Comparison of ENCODE assay signal across 8 cellular contexts in genomic region chr20:2006452-2007381, GRCh38. TPM values are rescaled to one million over a fixed set of nuclear protein-coding genes. Genes with fewer than 3 reads are reported as not detected.
DNase-seq lines count a peak whose midpoint lies in the region; ATAC-seq and TF ChIP-seq lines count a peak whose summit lies in the region.

No MANE protein-coding gene starts in this region.

- H3K4me3 Mint-ChIP-seq in activated T-helper 1 cell treated with anti-CD3 and anti-CD28 coated beads, Interleukin-12 subunit alpha, Interleukin-12 subunit beta, Interleukin-2, Interleukin-4 antibody, amounts not matched to agents 30 ng/mL and 10 ng/mL and 1 ng/mL, durations not matched to agents 14 hours and 24 hours and 36 hours: no peak overlapping the region
- no peak overlapping the region for H3K4me3 Mint-ChIP-seq in stimulated activated naive B cell treated with anti-CD40 and anti-IgM and Interleukin-4, amounts not matched to agents 10 μg/mL and 1 μg/mL and 100 μg/mL, for 72 hours

- H3K9me3 ChIP-seq in DND-41 (ENCODE audit: insufficient read depth, low read length, severe bottlenecking): no peaks in the 10 kb centered on the region

- no peaks in the 10 kb centered on the region for H3K36me3 ChIP-seq in DND-41 (ENCODE audit: insufficient read depth, low read length)

- 0 out of 3 replicates have a peak, but pooled peaks have one; percentile 35 for ATAC-seq in DND-41 (ENCODE audit: insufficient read depth, low read depth)
- ATAC-seq in stimulated activated naive B cell treated with anti-CD40 and anti-IgM and Interleukin-4, amounts not matched to agents 10 μg/mL and 1 μg/mL and 100 μg/mL, for 72 hours (replicated peaks): peak; percentile 29 to 51
- no peak for ATAC-seq in HG02678 (IDR thresholded peaks at IDR 0.05; ENCODE audit: unreplicated experiment)

- no peaks in the 10 kb centered on the region for H3K4me1 Mint-ChIP-seq in activated T-helper 1 cell treated with anti-CD3 and anti-CD28 coated beads, Interleukin-12 subunit alpha, Interleukin-12 subunit beta, Interleukin-2, Interleukin-4 antibody, amounts not matched to agents 30 ng/mL and 10 ng/mL and 1 ng/mL, durations not matched to agents 14 hours and 24 hours and 36 hours (ENCODE audit: low read depth)
- no peaks in the 10 kb centered on the region for H3K4me1 Mint-ChIP-seq in stimulated activated naive B cell treated with anti-CD40 and anti-IgM and Interleukin-4, amounts not matched to agents 10 μg/mL and 1 μg/mL and 100 μg/mL, for 72 hours

- DNase-seq in DND-41 (peak; percentile 24), NCI-H1105 treated with DMSO at 0.1 percent for 48 hours (lab: John Stamatoyannopoulos, UW) (peak; percentile 54), iris pigment epithelial cell (ENCODE audit: low read depth) (peak; percentile 65), DMS79 (lab: John Stamatoyannopoulos, UW) (no peak)
- DNase-seq in activated T-helper 1 cell treated with anti-CD3 and anti-CD28 coated beads, Interleukin-12 subunit alpha, Interleukin-12 subunit beta, Interleukin-2, Interleukin-4 antibody, amounts not matched to agents 30 ng/mL and 10 ng/mL and 1 ng/mL, durations not matched to agents 14 hours and 24 hours and 36 hours (ENCODE audit: low spot score): peak; percentile 17
- DNase-seq in stimulated activated naive B cell treated with anti-CD40 and anti-IgM and Interleukin-4, amounts not matched to agents 10 μg/mL and 1 μg/mL and 100 μg/mL, for 72 hours: no peak

- no peak overlapping the region for H3K4me3 ChIP-seq in DND-41 (ENCODE audit: low read depth in 1 of 2, low read length in 2 of 2)

- peaks cover 16% of the 10 kb centered on the region for H3K27me3 Mint-ChIP-seq in activated T-helper 1 cell treated with anti-CD3 and anti-CD28 coated beads, Interleukin-12 subunit alpha, Interleukin-12 subunit beta, Interleukin-2, Interleukin-4 antibody, amounts not matched to agents 30 ng/mL and 10 ng/mL and 1 ng/mL, durations not matched to agents 14 hours and 24 hours and 36 hours (ENCODE audit: insufficient read depth)
- peaks cover 35 to 48% of the 10 kb centered on the region in 2 donors for H3K27me3 Mint-ChIP-seq in stimulated activated naive B cell treated with anti-CD40 and anti-IgM and Interleukin-4, amounts not matched to agents 10 μg/mL and 1 μg/mL and 100 μg/mL, for 72 hours

- no peak overlapping the region for H3K4me2 ChIP-seq in DND-41 (ENCODE audit: insufficient read depth, low read length)

- no peak overlapping the region for H3K27ac Mint-ChIP-seq in activated T-helper 1 cell treated with anti-CD3 and anti-CD28 coated beads, Interleukin-12 subunit alpha, Interleukin-12 subunit beta, Interleukin-2, Interleukin-4 antibody, amounts not matched to agents 30 ng/mL and 10 ng/mL and 1 ng/mL, durations not matched to agents 14 hours and 24 hours and 36 hours
- no peak overlapping the region for H3K27ac Mint-ChIP-seq in stimulated activated naive B cell treated with anti-CD40 and anti-IgM and Interleukin-4, amounts not matched to agents 10 μg/mL and 1 μg/mL and 100 μg/mL, for 72 hours

- no peak overlapping the region for H3K9ac ChIP-seq in DND-41 (ENCODE audit: low read depth, low read length)

- TF ChIP-seq CTCF in 22Rv1 (IDR thresholded peaks at IDR 0.05) (peak; percentile 82), DND-41 (IDR thresholded peaks at IDR 0.05; ENCODE audit: borderline replicate concordance, extremely low read depth, low read length, poor library complexity, severe bottlenecking) (peak; percentile 91)

- no peaks in the 10 kb centered on the region for H3K36me3 Mint-ChIP-seq in activated T-helper 1 cell treated with anti-CD3 and anti-CD28 coated beads, Interleukin-12 subunit alpha, Interleukin-12 subunit beta, Interleukin-2, Interleukin-4 antibody, amounts not matched to agents 30 ng/mL and 10 ng/mL and 1 ng/mL, durations not matched to agents 14 hours and 24 hours and 36 hours (ENCODE audit: low read depth)
- H3K36me3 Mint-ChIP-seq in stimulated activated naive B cell treated with anti-CD40 and anti-IgM and Interleukin-4, amounts not matched to agents 10 μg/mL and 1 μg/mL and 100 μg/mL, for 72 hours: no peaks in the 10 kb centered on the region

- H2AFZ ChIP-seq in DND-41 (ENCODE audit: low read depth, low read length): no peak overlapping the region

- H3K27ac ChIP-seq in 22Rv1 (no peak overlapping the region), DND-41 (ENCODE audit: low read length) (no peak overlapping the region)

- H3K9me3 Mint-ChIP-seq in activated T-helper 1 cell treated with anti-CD3 and anti-CD28 coated beads, Interleukin-12 subunit alpha, Interleukin-12 subunit beta, Interleukin-2, Interleukin-4 antibody, amounts not matched to agents 30 ng/mL and 10 ng/mL and 1 ng/mL, durations not matched to agents 14 hours and 24 hours and 36 hours: no peaks in the 10 kb centered on the region
- H3K9me3 Mint-ChIP-seq in stimulated activated naive B cell treated with anti-CD40 and anti-IgM and Interleukin-4, amounts not matched to agents 10 μg/mL and 1 μg/mL and 100 μg/mL, for 72 hours: no peaks in the 10 kb centered on the region

- no peaks in the 10 kb centered on the region for H3K27me3 ChIP-seq in DND-41 (ENCODE audit: insufficient read depth, low read length, poor library complexity)

- H3K4me1 ChIP-seq in DND-41 (ENCODE audit: insufficient read depth, low read length): no peaks in the 10 kb centered on the region

- H4K20me1 ChIP-seq in DND-41 (ENCODE audit: insufficient read depth, low read length): 0 out of 2 replicates have a peak, but pooled peaks cover 6% of the 10 kb centered on the region

- intact Hi-C loops in activated T-helper 1 cell treated with anti-CD3 and anti-CD28 coated beads, Interleukin-12 subunit alpha, Interleukin-12 subunit beta, Interleukin-2, Interleukin-4 antibody, amounts not matched to agents 30 ng/mL and 10 ng/mL and 1 ng/mL, durations not matched to agents 14 hours and 24 hours and 36 hours (cut with micrococcal nuclease): loop anchor here (1.0 to 5.0 kb wide), 3 partner anchors 41 to 166 kb away; no protein-coding TSS in a partner anchor

- no peaks in the 10 kb centered on the region for H3K79me2 ChIP-seq in DND-41 (ENCODE audit: insufficient read depth, low read length)

RNA-seq across cellular contexts. Expression of gene PDYN, which starts 12.9 kb away (rescaled TPM):
- not detected in 2 replicates for total RNA-seq in activated T-helper 1 cell treated with anti-CD3 and anti-CD28 coated beads, Interleukin-12 subunit alpha, Interleukin-12 subunit beta, Interleukin-2, Interleukin-4 antibody, amounts not matched to agents 30 ng/mL and 10 ng/mL and 1 ng/mL, durations not matched to agents 14 hours and 24 hours and 36 hours

Comparison
In these comparisons a context has a peak if more than half of its experiments do, and no peak if none do; other contexts are left out.
1. DNase-seq: peak in DND-41 (single experiment), NCI-H1105 treated with DMSO at 0.1 percent for 48 hours (single experiment), activated T-helper 1 cell treated with anti-CD3 and anti-CD28 coated beads, Interleukin-12 subunit alpha, Interleukin-12 subunit beta, Interleukin-2, Interleukin-4 antibody, amounts not matched to agents 30 ng/mL and 10 ng/mL and 1 ng/mL, durations not matched to agents 14 hours and 24 hours and 36 hours (single experiment) and iris pigment epithelial cell (single experiment); none in stimulated activated naive B cell treated with anti-CD40 and anti-IgM and Interleukin-4, amounts not matched to agents 10 μg/mL and 1 μg/mL and 100 μg/mL, for 72 hours (single experiment) and DMS79 (single experiment).